8 cellular contexts compared by ENCODE assay signal in the genomic region with DNA sequence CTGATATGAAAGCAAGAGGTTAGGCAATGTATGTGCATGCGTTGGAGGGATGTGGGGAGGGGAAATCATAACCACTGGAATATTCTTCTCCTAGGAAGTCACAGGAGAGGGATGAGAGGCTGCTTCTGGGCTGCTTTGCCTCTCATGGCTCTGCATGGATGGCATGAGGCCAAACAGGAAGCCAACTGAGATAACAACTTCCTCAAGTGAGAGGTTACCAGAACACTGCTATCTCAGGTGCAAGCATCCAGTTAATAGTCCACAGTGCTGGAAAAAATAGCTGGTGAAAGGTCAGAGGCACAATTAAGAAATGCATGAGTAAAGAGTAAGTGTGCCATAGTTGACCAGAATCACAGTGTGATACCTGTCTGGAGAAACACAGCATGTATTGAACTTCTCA.
DNase-seq lines count a peak whose midpoint lies in the region; ATAC-seq and TF ChIP-seq lines count a peak whose summit lies in the region.

No MANE protein-coding gene starts in this region.

- H3K79me2 ChIP-seq in osteoblast (ENCODE audit: insufficient read depth, low read length): peaks cover 14% of the 10 kb centered on the region

- H3K4me3 Mint-ChIP-seq in natural killer cell (no peak overlapping the region), Caco-2 (ENCODE audit: unreplicated experiment) (no peak overlapping the region)

- H3K9me3 ChIP-seq in Caco-2: no peaks in the 10 kb centered on the region
- no peaks in the 10 kb centered on the region for H3K9me3 ChIP-seq in osteoblast (ENCODE audit: low read depth, low read length)

- H3K27ac Mint-ChIP-seq in natural killer cell (peak overlapping the region; percentile 55 to 57), Caco-2 (ENCODE audit: unreplicated experiment) (no peak overlapping the region)

- TF ChIP-seq CTCF in natural killer cell (IDR thresholded peaks at IDR 0.05) (no peak), Caco-2 (IDR thresholded peaks at IDR 0.05; ENCODE audit: insufficient read depth in 1 of 2, low read depth in 1 of 2, low read length in 1 of 2, severe bottlenecking in 1 of 2, unreplicated experiment in 1 of 2) (no peak), osteoblast (IDR thresholded peaks at IDR 0.05; ENCODE audit: extremely low read depth, low read depth, low read length) (no peak)

- H3K36me3 ChIP-seq in Caco-2 (ENCODE audit: control insufficient read depth, insufficient read depth, low read length) (no peaks in the 10 kb centered on the region), osteoblast (ENCODE audit: insufficient read depth, low read length) (no peaks in the 10 kb centered on the region)

- BruUV-seq in Caco-2 (replicated peaks; lab: Mats Ljungman, UMichigan): no TSS peak

- H3K36me3 Mint-ChIP-seq in natural killer cell: no peaks in the 10 kb centered on the region
- no peaks in the 10 kb centered on the region for H3K36me3 Mint-ChIP-seq in Caco-2 (ENCODE audit: insufficient read depth, unreplicated experiment)

- H3K4me2 ChIP-seq in osteoblast (ENCODE audit: insufficient read depth, low read length): no peak overlapping the region

- ATAC-seq in natural killer cell: peak in 2 of 3 donors; percentile 59

- H3K4me1 ChIP-seq in Caco-2 (no peaks in the 10 kb centered on the region), osteoblast (ENCODE audit: insufficient read depth, low read length) (peaks cover 51% of the 10 kb centered on the region)

- no peaks in the 10 kb centered on the region for H4K20me1 ChIP-seq in osteoblast (ENCODE audit: insufficient read depth, low read length)

- intact Hi-C loops in natural killer cell (cut with micrococcal nuclease): no loop called here
- intact Hi-C loops in Caco-2 (cut with micrococcal nuclease; ENCODE audit: unreplicated experiment): no loop called here

- H3K27ac ChIP-seq in osteoblast (ENCODE audit: low read depth, low read length): no peak overlapping the region

- H3K27me3 ChIP-seq in Caco-2 (replicated peaks; ENCODE audit: control insufficient read depth, insufficient read depth, low read length): no peaks in the 10 kb centered on the region
- H3K27me3 ChIP-seq in osteoblast (ENCODE audit: insufficient read depth, low read length): no peaks in the 10 kb centered on the region

- H2AFZ ChIP-seq in osteoblast (ENCODE audit: low read length): no peak overlapping the region

- H3K9me3 Mint-ChIP-seq in natural killer cell (no peaks in the 10 kb centered on the region), Caco-2 (ENCODE audit: unreplicated experiment) (no peaks in the 10 kb centered on the region)

- no peak overlapping the region for H3K4me3 ChIP-seq in Caco-2 (ENCODE audit: low read depth, low read length)
- H3K4me3 ChIP-seq in osteoblast (ENCODE audit: insufficient read depth, low read length): no peak overlapping the region

- H3K27me3 Mint-ChIP-seq in natural killer cell (ENCODE audit: low read depth in 2 of 2) (no peaks in the 10 kb centered on the region), Caco-2 (ENCODE audit: insufficient read depth, unreplicated experiment) (no peaks in the 10 kb centered on the region)

- peaks cover 34 to 47% of the 10 kb centered on the region in 2 donors for H3K4me1 Mint-ChIP-seq in natural killer cell
- H3K4me1 Mint-ChIP-seq in Caco-2 (ENCODE audit: low read depth, unreplicated experiment): no peaks in the 10 kb centered on the region

- CTCF ChIA-PET in Caco-2 (lab: Charles Lee): no interaction called here

- POLR2A ChIA-PET in Caco-2 (lab: Charles Lee): no interaction called here

- DNase-seq in activated T-cell treated with anti-CD3 and anti-CD28 coated beads for 1 hour (ENCODE audit: low read depth) (peak; percentile 6), activated T-cell treated with anti-CD3 and anti-CD28 coated beads for 4 hours (no peak), HT-29 (ENCODE audit: low spot score) (peak; percentile 93), activated T-helper 1 cell treated with Interleukin-2 at 50 U/mL for 16 hours (ENCODE audit: low read depth) (peak; percentile 8), natural killer cell (no peak), Caco-2 (no peak), osteoblast (ENCODE audit: insufficient read length, low spot score, missing footprints) (no peak), NCI-H1048 (lab: John Stamatoyannopoulos, UW) (no peak)

Comparison
In these comparisons a context has a peak if more than half of its experiments do, and no peak if none do; other contexts are left out.
1. DNase-seq: peak in activated T-cell treated with anti-CD3 and anti-CD28 coated beads for 1 hour (single experiment), HT-29 (single experiment) and activated T-helper 1 cell treated with Interleukin-2 at 50 U/mL for 16 hours (single experiment); none in activated T-cell treated with anti-CD3 and anti-CD28 coated beads for 4 hours (single experiment), natural killer cell (single experiment), Caco-2 (0 of 2), osteoblast (single experiment) and NCI-H1048 (single experiment).